Comparison of ENCODE assay signal across 10 cellular contexts in genomic region chr22:46354993-46355305, GRCh38.
"Had no signal": no experiment of that assay in that cellular context is flagged by ENCODE, and none has a peak within 500 bp of the region (broad histone marks: within the 10 kb centered on the region; RNA-seq: fewer than 3 reads in every experiment).

No MANE protein-coding gene starts in this region.

- H3K27me3 ChIP-seq: heart left ventricle, ovary, suprapubic skin, thyroid gland, upper lobe of left lung, uterus had no signal

- FAIRE-seq: endometrium, frontal cortex had no signal

- H3K36me3 ChIP-seq: ovary, uterus had no signal

- H3K4me3 ChIP-seq: heart left ventricle, lower lobe of right lung, ovary, smooth muscle cell, suprapubic skin, thyroid gland, upper lobe of left lung, uterus had no signal

- H3K9me3 ChIP-seq: lower lobe of right lung, ovary, suprapubic skin, thyroid gland, upper lobe of left lung, uterus had no signal

- H3K4me1 ChIP-seq: uterus had no signal

- H3K4me2 ChIP-seq: smooth muscle cell had no signal

- H3K27ac ChIP-seq: lower lobe of right lung, ovary, suprapubic skin, thyroid gland, uterus had no signal
